Comparison of ENCODE assay signal across 25 cellular contexts in genomic region chr3:170753421-170754344, GRCh38.
DNase-seq lines count a peak whose midpoint lies in the region; ATAC-seq and TF ChIP-seq lines count a peak whose summit lies in the region.
"Had no signal": no experiment of that assay in that cellular context is flagged by ENCODE, and none has a peak within 500 bp of the region (broad histone marks: within the 10 kb centered on the region; RNA-seq: fewer than 3 reads in every experiment).

No MANE protein-coding gene starts in this region.

- H3K4me3 ChIP-seq in Panc1 (ENCODE audit: low read depth in 2 of 2, low read length in 2 of 2) = no peak overlapping the region
- H3K4me3 ChIP-seq in choroid plexus epithelial cell (ENCODE audit: low read depth, low read length) = no peak overlapping the region
- H3K4me3 ChIP-seq in mesenchymal stem cell (ENCODE audit: insufficient read depth in 1 of 2, low read depth in 1 of 2, low read length in 2 of 2) = no peak overlapping the region
- H3K4me3 ChIP-seq: left lung, skin epidermis had no signal

- H3K27me3 Mint-ChIP-seq in type B pancreatic cell = no peaks in the 10 kb centered on the region

- H3K9me3 Mint-ChIP-seq in type B pancreatic cell = no peaks in the 10 kb centered on the region
- H3K9me3 Mint-ChIP-seq: activated CD8-positive, alpha-beta T cell treated with anti-CD3 and anti-CD28 coated beads for 36 hours; activated T-cell treated with anti-CD3 and anti-CD28 coated beads, Interleukin-2, amount 50 U/mL, for 24 hours; CD8-positive, alpha-beta T cell; WTC11 had no signal

- POLR2A ChIA-PET in Panc1 (lab: Charles Lee) = interaction anchor here (0.6 kb wide), 1 partner anchor 44 kb away, joined by 3 read pairs; no protein-coding TSS in a partner anchor

- H3K27ac Mint-ChIP-seq in type B pancreatic cell = no peak overlapping the region
- H3K27ac Mint-ChIP-seq: activated CD8-positive, alpha-beta T cell treated with anti-CD3 and anti-CD28 coated beads for 36 hours; activated naive CD8-positive, alpha-beta T cell; activated T-cell treated with anti-CD3 and anti-CD28 coated beads, Interleukin-2, amount 50 U/mL, for 24 hours; CD8-positive, alpha-beta T cell; WTC11 had no signal

- intact Hi-C loops in Panc1 (cut with micrococcal nuclease; ENCODE audit: unreplicated experiment) (no loop called here), head of caudate nucleus (cut with DNase I) (no loop called here)

- no peak overlapping the region for H4K91ac ChIP-seq in mesenchymal stem cell (ENCODE audit: low read length)

- H3K9me3 ChIP-seq in Panc1 (ENCODE audit: control insufficient read depth, insufficient read depth, low read depth, low read length) (no peaks in the 10 kb centered on the region), mesenchymal stem cell (ENCODE audit: control insufficient read depth, low read length) (no peaks in the 10 kb centered on the region)
- H3K9me3 ChIP-seq: left lung had no signal

- no peak overlapping the region for H4K8ac ChIP-seq in mesenchymal stem cell (ENCODE audit: low read length)

- BruUV-seq in Panc1 (replicated peaks; lab: Mats Ljungman, UMichigan) = no TSS peak

- in situ Hi-C loops in Panc1 (cut with HindIII; ENCODE audit: low pct_unique_long_range_greater_than_20kb, low sequenced_read_pairs) = no loop called here

- H3K27ac ChIP-seq in Panc1 (ENCODE audit: low read length) = peak overlapping the region; percentile 88; the same call in 1 of the 2 replicates
- no peak overlapping the region for H3K27ac ChIP-seq in mesenchymal stem cell (ENCODE audit: low read length, poor library complexity, severe bottlenecking)
- H3K27ac ChIP-seq: left lung, RWPE1 had no signal

- ATAC-seq in Panc1 = no peak
- ATAC-seq: activated CD8-positive, alpha-beta T cell treated with anti-CD3 and anti-CD28 coated beads for 36 hours; CD8-positive, alpha-beta T cell; left lung; WTC11 had no signal

- no peak for TF ChIP-seq CTCF in Panc1 (IDR thresholded peaks at IDR 0.05)
- TF ChIP-seq CTCF in choroid plexus epithelial cell (conservative IDR thresholded peaks at IDR 0.05; ENCODE audit: low read depth, low read length) = no peak
- TF ChIP-seq CTCF in type B pancreatic cell (conservative IDR thresholded peaks at IDR 0.05) = no peak

- no peaks in the 10 kb centered on the region for H3K36me3 Mint-ChIP-seq in type B pancreatic cell
- H3K36me3 Mint-ChIP-seq: activated naive CD8-positive, alpha-beta T cell; CD8-positive, alpha-beta T cell; WTC11 had no signal

- no CpG with 5 or more reads among the region's 2 CpGs for WGBS in mesenchymal stem cell

- no peaks in the 10 kb centered on the region for H3K79me1 ChIP-seq in mesenchymal stem cell (replicated peaks; ENCODE audit: low read length, poor library complexity, severe bottlenecking)

- no peak overlapping the region for H2BK120ac ChIP-seq in mesenchymal stem cell (ENCODE audit: low read depth, low read length)

- H3K18ac ChIP-seq in mesenchymal stem cell (ENCODE audit: low read depth in 1 of 2, low read length in 2 of 2) = no peak overlapping the region

- no peak overlapping the region for H3K14ac ChIP-seq in mesenchymal stem cell (ENCODE audit: low read length in 2 of 2)

- no peak overlapping the region for H3K4me2 ChIP-seq in mesenchymal stem cell (ENCODE audit: low read length, poor library complexity, severe bottlenecking)

- peak overlapping the region; percentile 77 for H3K9ac ChIP-seq in mesenchymal stem cell (ENCODE audit: low read length)

- H2AFZ ChIP-seq in mesenchymal stem cell (ENCODE audit: low read depth, low read length) = no peak overlapping the region

- CTCF ChIA-PET in Panc1 (lab: Charles Lee) = no interaction called here

- H2BK12ac ChIP-seq in mesenchymal stem cell (ENCODE audit: low read length in 2 of 2) = no peak overlapping the region

- no peak overlapping the region for H3K4ac ChIP-seq in mesenchymal stem cell (ENCODE audit: low read depth in 1 of 2, low read length in 2 of 2)

- peaks cover 28% of the 10 kb centered on the region for H3K4me1 Mint-ChIP-seq in type B pancreatic cell (ENCODE audit: unreplicated experiment)
- H3K4me1 Mint-ChIP-seq: WTC11 had no signal

- no peak overlapping the region for H3K4me3 Mint-ChIP-seq in type B pancreatic cell
- H3K4me3 Mint-ChIP-seq: activated CD8-positive, alpha-beta T cell treated with anti-CD3 and anti-CD28 coated beads for 36 hours; activated naive CD8-positive, alpha-beta T cell; activated T-cell treated with anti-CD3 and anti-CD28 coated beads, Interleukin-2, amount 50 U/mL, for 24 hours; CD8-positive, alpha-beta T cell; WTC11 had no signal

- no peaks in the 10 kb centered on the region for H3K27me3 ChIP-seq in Panc1 (ENCODE audit: control insufficient read depth, insufficient read depth, low read length)
- no peaks in the 10 kb centered on the region for H3K27me3 ChIP-seq in mesenchymal stem cell (ENCODE audit: control insufficient read depth in 1 of 2, insufficient read depth in 1 of 2, low read length in 2 of 2)
- H3K27me3 ChIP-seq: left lung had no signal

- DNase-seq in COLO829 (ENCODE audit: low spot score) = peak; percentile 75
- no peak for DNase-seq in Panc1 (ENCODE audit: low read depth, low spot score)
- DNase-seq in choroid plexus epithelial cell (ENCODE audit: low read depth) = peak; percentile 57
- DNase-seq in mesenchymal stem cell = peak; percentile 40
- DNase-seq in NCI-H146 treated with DMSO at 0.1 percent for 48 hours (lab: John Stamatoyannopoulos, UW; ENCODE audit: unreplicated experiment) = no peak
- DNase-seq in type B pancreatic cell (ENCODE audit: extremely low spot score, unreplicated experiment) = no peak
- DNase-seq in head of caudate nucleus = no peak
- no peak for DNase-seq in hypothalamus (lab: John Stamatoyannopoulos, UW)
- DNase-seq: activated CD8-positive, alpha-beta T cell treated with anti-CD3 and anti-CD28 coated beads for 36 hours; activated T-cell treated with anti-CD3 and anti-CD28 coated beads, Interleukin-2, amount 50 U/mL, for 24 hours; caudate nucleus; CD8-positive, alpha-beta T cell; DND-41; effector CD8-positive, alpha-beta T cell; foreskin melanocyte; left lung; NCI-H1694 treated with DMSO at 0.1 percent for 48 hours; NCI-H446 treated with DMSO at 0.1 percent for 48 hours; NK-92 treated with Interleukin-12 subunit alpha and Interleukin-12 subunit beta, amount 100 ng/mL, for 24 hours; nucleus accumbens; stimulated activated CD4-positive, alpha-beta T cell treated with anti-CD3 and anti-CD28 coated beads, Interleukin-4, amount 100 ng/mL, for 1 hour had no signal

- H3K4me1 ChIP-seq in Panc1 (ENCODE audit: control insufficient read depth, insufficient read depth, low read length) (peaks cover 27% of the 10 kb centered on the region), mesenchymal stem cell (ENCODE audit: control insufficient read depth, insufficient read depth, low read depth, low read length) (peaks cover 8% of the 10 kb centered on the region)

- no peak overlapping the region for H2BK5ac ChIP-seq in mesenchymal stem cell (ENCODE audit: low read depth, low read length, poor library complexity, severe bottlenecking)

- H2BK15ac ChIP-seq in mesenchymal stem cell (ENCODE audit: low read depth, poor library complexity, severe bottlenecking) = no peak overlapping the region

- no peak overlapping the region for H2AK5ac ChIP-seq in mesenchymal stem cell (ENCODE audit: low read length, severe bottlenecking)

- H3K36me3 ChIP-seq in Panc1 (ENCODE audit: control insufficient read depth, insufficient read depth, low read length) = no peaks in the 10 kb centered on the region
- no peaks in the 10 kb centered on the region for H3K36me3 ChIP-seq in mesenchymal stem cell (ENCODE audit: control insufficient read depth in 1 of 2, insufficient read depth in 2 of 2, low read depth in 1 of 2, low read length in 2 of 2)
- H3K36me3 ChIP-seq: left lung had no signal

- no peak overlapping the region for H3K23ac ChIP-seq in mesenchymal stem cell (ENCODE audit: low read length in 2 of 2)

Comparison
In these comparisons a context has a peak if more than half of its experiments do, and no peak if none do; other contexts are left out.
1. DNase-seq: peak in COLO829 (single experiment), choroid plexus epithelial cell (single experiment) and mesenchymal stem cell (single experiment); none in Panc1 (single experiment), NCI-H146 treated with DMSO at 0.1 percent for 48 hours (single experiment), type B pancreatic cell (single experiment), head of caudate nucleus (0 of 42) and hypothalamus (0 of 51).